In the genomic region with DNA sequence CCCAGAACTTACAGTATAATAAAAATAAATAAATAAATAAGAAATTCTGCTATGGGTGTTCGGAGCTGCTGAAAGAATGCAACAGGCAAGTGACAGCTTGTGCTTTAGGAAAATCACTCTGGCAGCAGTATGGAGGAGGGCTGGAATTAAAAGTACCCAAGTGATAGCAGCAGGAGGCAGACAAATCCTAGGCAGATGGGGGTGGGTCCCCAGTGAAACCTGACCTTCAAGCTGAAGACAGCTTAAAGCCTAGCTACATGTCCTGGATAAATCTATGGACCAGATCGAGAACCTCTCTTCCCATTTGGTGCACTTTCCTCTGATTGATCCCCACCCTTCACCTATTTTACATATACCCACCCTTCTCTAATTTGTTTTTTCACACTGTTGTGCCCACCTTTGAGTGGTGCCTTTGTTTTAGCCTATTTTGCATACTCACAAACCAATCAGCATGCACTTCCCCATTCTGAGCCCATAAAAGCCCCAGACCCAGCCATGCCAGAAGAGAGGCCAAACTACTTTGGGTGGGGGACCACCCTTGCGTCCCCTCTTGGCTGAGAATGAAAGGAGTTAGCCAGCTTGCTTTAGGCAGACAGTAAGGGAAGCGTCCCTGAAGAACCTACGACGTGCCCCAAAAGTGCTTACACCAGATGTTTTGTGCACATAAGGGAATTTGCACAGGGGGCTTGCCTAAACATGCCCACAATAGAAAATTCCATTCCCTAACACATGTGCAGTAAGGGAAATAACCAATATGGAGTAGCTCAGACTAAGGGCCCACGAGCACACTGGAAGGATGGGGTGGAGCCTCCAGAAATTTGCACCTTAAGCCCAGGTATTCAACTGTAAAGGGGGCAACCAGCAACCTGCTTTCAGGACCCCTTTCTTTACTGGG, we compare ENCODE assay signal across 13 cellular contexts. TPM values are rescaled to one million over a fixed set of nuclear protein-coding genes. Genes with fewer than 3 reads are reported as not detected.
DNase-seq lines count a peak whose midpoint lies in the region; ATAC-seq and TF ChIP-seq lines count a peak whose summit lies in the region.
"Had no signal": no experiment of that assay in that cellular context is flagged by ENCODE, and none has a peak within 500 bp of the region (broad histone marks: within the 10 kb centered on the region; RNA-seq: fewer than 3 reads in every experiment).

No MANE protein-coding gene starts in this region.

- ATAC-seq in GM21619 (IDR thresholded peaks at IDR 0.05; ENCODE audit: unreplicated experiment), result no peak
- ATAC-seq: sciatic nerve had no signal

- H3K4me3 ChIP-seq in BLaER1 (peak overlapping the region; percentile 40), HUES6 (ENCODE audit: low read depth, low read length) (no peak overlapping the region), mammary epithelial cell (replicated peaks in 1 of 3; ENCODE audit: insufficient read depth in 1 of 3, low read depth in 2 of 3, low read length in 3 of 3) (no peak overlapping the region), mesendoderm (ENCODE audit: low read length) (no peak overlapping the region)
- no peak overlapping the region for H3K4me3 ChIP-seq in effector memory CD4-positive, alpha-beta T cell (ENCODE audit: insufficient read depth, low read depth, low read length, poor library complexity, severe bottlenecking)

- no peak overlapping the region for H3K4ac ChIP-seq in mesendoderm (ENCODE audit: low read depth, low read length)

- no peak overlapping the region for H2BK15ac ChIP-seq in mesendoderm (replicated peaks; ENCODE audit: low read depth)

- H3K56ac ChIP-seq in mesendoderm (ENCODE audit: low read length), result peak overlapping the region; percentile 63

- H3K4me1 ChIP-seq in BLaER1 (peaks cover 18% of the 10 kb centered on the region), HUES6 (ENCODE audit: control insufficient read depth, insufficient read depth, low read length) (peaks cover 25% of the 10 kb centered on the region), mammary epithelial cell (ENCODE audit: insufficient read depth, low read length) (peaks cover 28% of the 10 kb centered on the region), mesendoderm (ENCODE audit: control insufficient read depth, low read depth, low read length) (peaks cover 9% of the 10 kb centered on the region)
- H3K4me1 ChIP-seq in effector memory CD4-positive, alpha-beta T cell (ENCODE audit: control insufficient read depth, insufficient read depth, low read length, poor library complexity, severe bottlenecking), result peaks cover 12% of the 10 kb centered on the region

- CTCF ChIA-PET in mammary epithelial cell (lab: Charles Lee; ENCODE audit: low non-redundant PET), result interaction anchor here (0.6 kb wide), 1 partner anchor 492 kb away, joined by 3 read pairs; a partner anchor contains a TSS

- H3K27me3 ChIP-seq in BLaER1 (no peaks in the 10 kb centered on the region), HUES6 (ENCODE audit: control insufficient read depth, insufficient read depth, low read length) (no peaks in the 10 kb centered on the region), mammary epithelial cell (ENCODE audit: insufficient read depth, low read length) (no peaks in the 10 kb centered on the region), mesendoderm (ENCODE audit: insufficient read depth, low read length, poor library complexity) (no peaks in the 10 kb centered on the region)
- H3K27me3 ChIP-seq in effector memory CD4-positive, alpha-beta T cell (replicated peaks; ENCODE audit: control insufficient read depth, insufficient read depth, low read length, poor library complexity, severe bottlenecking), result no peaks in the 10 kb centered on the region

- TF ChIP-seq CTCF in mammary epithelial cell (conservative IDR thresholded peaks at IDR 0.05 in 1 of 2, IDR thresholded peaks at IDR 0.05 in 1 of 2; ENCODE audit: extremely low read depth in 1 of 2, insufficient read depth in 1 of 2, low read depth in 1 of 2, low read length in 2 of 2), result no peak

- no peak overlapping the region for H3K27ac ChIP-seq in BLaER1
- H3K27ac ChIP-seq in HUES6 (ENCODE audit: low read depth, low read length), result peak overlapping the region; percentile 58; the same call in 1 of the 2 replicates
- H3K27ac ChIP-seq in mammary epithelial cell (ENCODE audit: insufficient read depth, low read depth, low read length), result peak overlapping the region; percentile 27
- H3K27ac ChIP-seq in mesendoderm (ENCODE audit: low read depth, low read length), result peak overlapping the region; percentile 46
- no peak overlapping the region for H3K27ac ChIP-seq in effector memory CD4-positive, alpha-beta T cell (ENCODE audit: insufficient read depth, low read length, poor library complexity, severe bottlenecking)

- intact Hi-C loops in mammary epithelial cell (cut with micrococcal nuclease), result loop anchor here (5.0 to 10.0 kb wide), 5 partner anchors 94 to 503 kb away; a partner anchor contains a TSS

- no peak overlapping the region for H4K8ac ChIP-seq in mesendoderm (ENCODE audit: low read depth, low read length)

- H3K4me2 ChIP-seq in BLaER1 (no peak overlapping the region), mammary epithelial cell (ENCODE audit: insufficient read depth, low read depth, low read length) (peak overlapping the region; percentile 85), mesendoderm (ENCODE audit: low read length) (no peak overlapping the region)

- DNase-seq in mammary epithelial cell (no peak), mesendoderm (peak; percentile 51), RKO (ENCODE audit: low spot score) (no peak), islet precursor cell (no peak)
- DNase-seq in effector memory CD4-positive, alpha-beta T cell, result no peak
- DNase-seq: activated effector memory CD4-positive, alpha-beta T cell treated with Interleukin-2 at 50 U/mL for 16 hours; HCEC 1CT; Right ventricle myocardium superior; stimulated activated CD4-positive, alpha-beta T cell treated with anti-CD3 and anti-CD28 coated beads, Interleukin-2, amount 100 ng/mL, for 48 hours had no signal

- peaks cover 13% of the 10 kb centered on the region for H3K79me1 ChIP-seq in mesendoderm (ENCODE audit: low read length)

- H3K9ac ChIP-seq in BLaER1 (no peak overlapping the region), HUES6 (ENCODE audit: low read length) (peak overlapping the region; percentile 64), mammary epithelial cell (ENCODE audit: insufficient read depth, low read length) (no peak overlapping the region), mesendoderm (ENCODE audit: low read length) (no peak overlapping the region)

- peak overlapping the region; percentile 1 for H3K18ac ChIP-seq in mesendoderm (ENCODE audit: low read length)

- dilution Hi-C loops in mammary epithelial cell (cut with HindIII; ENCODE audit: low sequenced_read_pairs), result no loop called here

- H2BK5ac ChIP-seq in mesendoderm (ENCODE audit: low read length), result peak overlapping the region; percentile 18

- H3K79me2 ChIP-seq in mammary epithelial cell (ENCODE audit: insufficient read depth, low read length) (peaks cover 74% of the 10 kb centered on the region), mesendoderm (ENCODE audit: control insufficient read depth, insufficient read depth, low read length) (peaks cover 40% of the 10 kb centered on the region)

- no peak overlapping the region for H2BK120ac ChIP-seq in mesendoderm (ENCODE audit: low read depth, low read length)

- H3K9me3 ChIP-seq in BLaER1, result peaks cover 46% of the 10 kb centered on the region
- peaks cover 11% of the 10 kb centered on the region for H3K9me3 ChIP-seq in HUES6 (ENCODE audit: control insufficient read depth, insufficient read depth, low read depth, low read length)
- H3K9me3 ChIP-seq in mammary epithelial cell (replicated peaks; ENCODE audit: insufficient read depth, low read length), result peaks cover 3% of the 10 kb centered on the region
- no peaks in the 10 kb centered on the region for H3K9me3 ChIP-seq in effector memory CD4-positive, alpha-beta T cell (ENCODE audit: control insufficient read depth, low read length)

- no peak overlapping the region for H3K23ac ChIP-seq in mesendoderm (ENCODE audit: low read length)

- WGBS in mammary epithelial cell (ENCODE audit: low coverage, missing lambda C conversion rate), result 96% methylated on average over 7 of the region's 7 CpGs
- WGBS in mesendoderm (ENCODE audit: extremely low coverage, insufficient coverage, low lambda C conversion rate), result no CpG with 5 or more reads among the region's 7 CpGs

- H2AK5ac ChIP-seq in mesendoderm (ENCODE audit: low read length), result no peak overlapping the region

- BruUV-seq in mammary epithelial cell (replicated peaks; lab: Mats Ljungman, UMichigan), result no TSS peak

- H4K20me1 ChIP-seq in BLaER1 (no peaks in the 10 kb centered on the region), mammary epithelial cell (ENCODE audit: insufficient read depth, low read length) (no peaks in the 10 kb centered on the region)

- H4K5ac ChIP-seq in mesendoderm (ENCODE audit: low read length), result no peak overlapping the region

- in situ Hi-C loops in mammary epithelial cell (cut with MboI; ENCODE audit: low sequenced_read_pairs in 2 of 2), result no loop called here

- H2AFZ ChIP-seq in mammary epithelial cell (ENCODE audit: low read depth, low read length), result no peak overlapping the region

- H3K36me3 ChIP-seq in BLaER1 (peaks cover 29% of the 10 kb centered on the region), HUES6 (ENCODE audit: control insufficient read depth, insufficient read depth, low read length) (peaks cover 3% of the 10 kb centered on the region), mammary epithelial cell (ENCODE audit: insufficient read depth, low read length) (no peaks in the 10 kb centered on the region), mesendoderm (ENCODE audit: control insufficient read depth, insufficient read depth, low read length) (no peaks in the 10 kb centered on the region)
- H3K36me3 ChIP-seq in effector memory CD4-positive, alpha-beta T cell (ENCODE audit: control insufficient read depth, insufficient read depth, low read length), result no peaks in the 10 kb centered on the region

RNA-seq across cellular contexts. Expression of a gene that starts 3.0 kb away (rescaled TPM):
- total RNA-seq in mammary epithelial cell, result 10 to 100 TPM; 49.7 to 57.0 TPM
- polyA plus RNA-seq in mammary epithelial cell, result 24.8 TPM
- polyA minus RNA-seq in mammary epithelial cell, result 82.4 TPM
- 49.1 TPM for polyA plus RNA-seq in mesendoderm (2013, experiment 1 of 2)
- 51.6 TPM for polyA plus RNA-seq in mesendoderm (2013, experiment 2 of 2)

RNA-seq across cellular contexts. Expression of a gene that starts 3.3 kb away (rescaled TPM):
- total RNA-seq in mammary epithelial cell, result 10 to 100 TPM; 22.8 to 25.2 TPM
- polyA plus RNA-seq in mammary epithelial cell, result 7.2 TPM
- polyA minus RNA-seq in mammary epithelial cell, result 6.8 TPM
- 10.6 TPM for polyA plus RNA-seq in mesendoderm (2013, experiment 1 of 2)
- polyA plus RNA-seq in mesendoderm (2013, experiment 2 of 2), result 10.2 TPM

Comparison
In these comparisons a context has a peak if more than half of its experiments do, and no peak if none do; other contexts are left out.
1. H3K27ac ChIP-seq: peak in HUES6 (single experiment), mammary epithelial cell (single experiment) and mesendoderm (single experiment); none in BLaER1 (single experiment) and effector memory CD4-positive, alpha-beta T cell (single experiment).